ENCODE assay signal across 12 cellular contexts in genomic region chr3:183192650-183193300, GRCh38. TPM values are rescaled to one million over a fixed set of nuclear protein-coding genes. Genes with fewer than 3 reads are reported as not detected.
DNase-seq lines count a peak whose midpoint lies in the region.
"Had no signal": no experiment of that assay in that cellular context is flagged by ENCODE, and none has a peak within 500 bp of the region (broad histone marks: within the 10 kb centered on the region; RNA-seq: fewer than 3 reads in every experiment).

No MANE protein-coding gene starts in this region.

- peak overlapping the region; percentile 51 for H3K27ac Mint-ChIP-seq in dendritic cell treated with granulocyte-macrophage colony-stimulating factor and Interleukin-4, amounts not matched to agents 40 ng/mL and 50 ng/mL, for 4 days
- H3K27ac Mint-ChIP-seq: HFFc6; T-helper 1 cell treated with Interleukin-12 subunit alpha and Interleukin-12 subunit beta and Interleukin-4 antibody, amounts not matched to agents 30 μg/mL and 1 μg/mL, for 36 hours had no signal

- DNase-seq in COR-L47 (lab: John Stamatoyannopoulos, UW) (peak; percentile 77), Daoy (ENCODE audit: low read depth) (peak; percentile 29), NCI-H2081 (lab: John Stamatoyannopoulos, UW) (peak; percentile 71 to 89)
- DNase-seq in stimulated activated CD4-positive, alpha-beta T cell treated with anti-CD3 and anti-CD28 coated beads, Interleukin-4, amount 100 ng/mL, for 1 hour = no peak
- DNase-seq in stimulated activated naive CD4-positive, alpha-beta T cell (lab: John Stamatoyannopoulos, UW) = no peak
- DNase-seq in NK-92 treated with Interleukin-12 subunit alpha and Interleukin-12 subunit beta, amount 100 ng/mL, for 24 hours (lab: John Stamatoyannopoulos, UW) = no peak
- DNase-seq: Caco-2, HFFc6, NCI-H345, SHP77 treated with DMSO at 0.1 percent for 48 hours had no signal

- intact Hi-C loops in dendritic cell treated with granulocyte-macrophage colony-stimulating factor and Interleukin-4, amounts not matched to agents 40 ng/mL and 50 ng/mL, for 4 days (cut with micrococcal nuclease) = no loop called here

- H3K4me3 Mint-ChIP-seq in dendritic cell treated with granulocyte-macrophage colony-stimulating factor and Interleukin-4, amounts not matched to agents 40 ng/mL and 50 ng/mL, for 4 days = no peak overlapping the region
- H3K4me3 Mint-ChIP-seq: HFFc6; T-helper 1 cell treated with Interleukin-12 subunit alpha and Interleukin-12 subunit beta and Interleukin-4 antibody, amounts not matched to agents 30 μg/mL and 1 μg/mL, for 36 hours had no signal

- H3K27me3 Mint-ChIP-seq in dendritic cell treated with granulocyte-macrophage colony-stimulating factor and Interleukin-4, amounts not matched to agents 40 ng/mL and 50 ng/mL, for 4 days = no peaks in the 10 kb centered on the region

- H3K9me3 Mint-ChIP-seq in dendritic cell treated with granulocyte-macrophage colony-stimulating factor and Interleukin-4, amounts not matched to agents 40 ng/mL and 50 ng/mL, for 4 days = no peaks in the 10 kb centered on the region
- H3K9me3 Mint-ChIP-seq: HFFc6; T-helper 1 cell treated with Interleukin-12 subunit alpha and Interleukin-12 subunit beta and Interleukin-4 antibody, amounts not matched to agents 30 μg/mL and 1 μg/mL, for 36 hours had no signal

- H3K36me3 Mint-ChIP-seq in dendritic cell treated with granulocyte-macrophage colony-stimulating factor and Interleukin-4, amounts not matched to agents 40 ng/mL and 50 ng/mL, for 4 days (ENCODE audit: low read depth) = no peaks in the 10 kb centered on the region

- H3K4me1 Mint-ChIP-seq in dendritic cell treated with granulocyte-macrophage colony-stimulating factor and Interleukin-4, amounts not matched to agents 40 ng/mL and 50 ng/mL, for 4 days (ENCODE audit: low read depth) = peaks cover 43% of the 10 kb centered on the region

RNA-seq across cellular contexts. Expression of gene LAMP3, which starts 30.2 kb away (rescaled TPM):
- 0.18 and 0.63 TPM in 2 replicates for total RNA-seq in Daoy (2014; rRNA removed; shearing (Covaris generic))

Comparison
In these comparisons a context has a peak if more than half of its experiments do, and no peak if none do; other contexts are left out.
1. DNase-seq: peak in COR-L47 (single experiment), Daoy (single experiment) and NCI-H2081 (2 of 2); none in stimulated activated CD4-positive, alpha-beta T cell treated with anti-CD3 and anti-CD28 coated beads, Interleukin-4, amount 100 ng/mL, for 1 hour (single experiment), stimulated activated naive CD4-positive, alpha-beta T cell (0 of 6) and NK-92 treated with Interleukin-12 subunit alpha and Interleukin-12 subunit beta, amount 100 ng/mL, for 24 hours (single experiment).